14 cellular contexts compared by ENCODE assay signal in genomic region chr3:42149537-42150426, GRCh38. TPM values are rescaled to one million over a fixed set of nuclear protein-coding genes. Genes with fewer than 3 reads are reported as not detected.
DNase-seq lines count a peak whose midpoint lies in the region; ATAC-seq and TF ChIP-seq lines count a peak whose summit lies in the region.
"Had no signal": no experiment of that assay in that cellular context is flagged by ENCODE, and none has a peak within 500 bp of the region (broad histone marks: within the 10 kb centered on the region; RNA-seq: fewer than 3 reads in every experiment).

No MANE protein-coding gene starts in this region.

- H3K9me2 ChIP-seq in hepatocyte (replicated peaks; ENCODE audit: insufficient read depth) = no peaks in the 10 kb centered on the region

- H3K36me3 ChIP-seq in RWPE2 (ENCODE audit: low read depth) = no peaks in the 10 kb centered on the region
- H3K36me3 ChIP-seq in hepatocyte (replicated peaks; ENCODE audit: insufficient read depth, low read depth) = no peaks in the 10 kb centered on the region
- no peaks in the 10 kb centered on the region for H3K36me3 ChIP-seq in trophoblast cell (ENCODE audit: control insufficient read depth in 1 of 2, insufficient read depth in 2 of 2, low read length in 2 of 2)

- no peaks in the 10 kb centered on the region for H3K9me3 ChIP-seq in RWPE2 (ENCODE audit: severe bottlenecking)
- H3K9me3 ChIP-seq in hepatocyte (ENCODE audit: low read depth) = no peaks in the 10 kb centered on the region
- H3K9me3 ChIP-seq in trophoblast cell (ENCODE audit: insufficient read depth, low read depth, low read length) = no peaks in the 10 kb centered on the region

- no peak overlapping the region for H3K9ac ChIP-seq in trophoblast cell (ENCODE audit: low read length)

- no peak overlapping the region for H4K12ac ChIP-seq in trophoblast cell (ENCODE audit: low read depth, low read length)

- H3K14ac ChIP-seq in trophoblast cell (ENCODE audit: low read length) = no peak overlapping the region

- H2AK5ac ChIP-seq in trophoblast cell (ENCODE audit: low read length) = no peak overlapping the region

- peaks cover 15% of the 10 kb centered on the region for H3K4me1 ChIP-seq in RWPE2 (ENCODE audit: insufficient read depth, poor library complexity, severe bottlenecking)
- peaks cover 20% of the 10 kb centered on the region for H3K4me1 ChIP-seq in hepatocyte (ENCODE audit: insufficient read depth)
- H3K4me1 ChIP-seq in trophoblast cell (ENCODE audit: control insufficient read depth in 1 of 2, insufficient read depth in 2 of 2, low read length in 2 of 2) = peaks cover 0 to 10% of the 10 kb centered on the region in 2 experiments

- H3K4ac ChIP-seq in trophoblast cell (ENCODE audit: low read depth, low read length) = no peak overlapping the region

- H3K27me3 ChIP-seq in RWPE2 (ENCODE audit: insufficient read depth, poor library complexity, severe bottlenecking) (no peaks in the 10 kb centered on the region), hepatocyte (no peaks in the 10 kb centered on the region), trophoblast cell (ENCODE audit: insufficient read depth, low read length) (no peaks in the 10 kb centered on the region)

- H2BK12ac ChIP-seq in trophoblast cell (ENCODE audit: low read length) = no peak overlapping the region

- H2BK120ac ChIP-seq in trophoblast cell (ENCODE audit: insufficient read depth, low read length, poor library complexity) = no peak overlapping the region

- no peak overlapping the region for H3K18ac ChIP-seq in trophoblast cell (ENCODE audit: low read length)

- WGBS in hepatocyte (ENCODE audit: low lambda C conversion rate, missing lambda C conversion rate) = 87% methylated on average over 12 of the region's 12 CpGs
- WGBS in trophoblast cell (ENCODE audit: extremely low coverage, insufficient coverage, insufficient read length) = no CpG with 5 or more reads among the region's 12 CpGs

- in situ Hi-C loops in G401 (cut with HindIII; ENCODE audit: low sequenced_read_pairs) = no loop called here

- peak overlapping the region; percentile 90 for H3K23ac ChIP-seq in trophoblast cell (ENCODE audit: low read length)

- H3K79me1 ChIP-seq in trophoblast cell (ENCODE audit: low read length) = no peaks in the 10 kb centered on the region

- H4K8ac ChIP-seq in trophoblast cell (ENCODE audit: low read depth, low read length) = no peak overlapping the region

- H2AFZ ChIP-seq in hepatocyte = no peak overlapping the region
- H2AFZ ChIP-seq in trophoblast cell (ENCODE audit: insufficient read depth, low read length, poor library complexity) = no peak overlapping the region

- ATAC-seq in RWPE2 (ENCODE audit: low read depth) (peak; percentile 44; the same call in 1 of the 3 replicates), GM21447 (IDR thresholded peaks at IDR 0.05; ENCODE audit: unreplicated experiment) (no peak), HG03520 (IDR thresholded peaks at IDR 0.05; ENCODE audit: unreplicated experiment) (no peak)

- DNase-seq in G401 (ENCODE audit: low spot score) (peak; percentile 65), RWPE2 (ENCODE audit: low spot score) (no peak), hepatocyte (ENCODE audit: low spot score) (peak; percentile 86), trophoblast cell (no peak), NCI-H1105 (lab: John Stamatoyannopoulos, UW) (no peak), OCI-M1 (lab: John Stamatoyannopoulos, UW) (no peak)
- DNase-seq: activated naive CD4-positive, alpha-beta T cell treated with anti-CD3 and anti-CD28 coated beads, Interleukin-2, amount 50 U/mL, for 16 hours; CD4-positive, alpha-beta T cell; GF-D8; NCI-H2029 treated with DMSO at 0.1 percent for 48 hours; T1000 had no signal

- H3K4me2 ChIP-seq in hepatocyte (peak overlapping the region; percentile 36), trophoblast cell (ENCODE audit: low read length) (no peak overlapping the region)

- no peak overlapping the region for H2BK5ac ChIP-seq in trophoblast cell (ENCODE audit: low read depth, low read length, poor library complexity)

- H3K79me2 ChIP-seq in hepatocyte (peaks cover 28% of the 10 kb centered on the region), trophoblast cell (ENCODE audit: control insufficient read depth, insufficient read depth, low read length, poor library complexity) (no peaks in the 10 kb centered on the region)

- TF ChIP-seq CTCF in RWPE2 (IDR thresholded peaks at IDR 0.05; ENCODE audit: poor library complexity, severe bottlenecking) (no peak), hepatocyte (IDR thresholded peaks at IDR 0.05; ENCODE audit: poor library complexity) (no peak)

- H4K20me1 ChIP-seq in hepatocyte (ENCODE audit: insufficient read depth, poor library complexity, severe bottlenecking) = no peaks in the 10 kb centered on the region

- no peak overlapping the region for H4K91ac ChIP-seq in trophoblast cell (ENCODE audit: low read depth, low read length)

- H3K27ac ChIP-seq in RWPE2 (ENCODE audit: poor library complexity, severe bottlenecking) = no peak overlapping the region
- peak overlapping the region; percentile 93 for H3K27ac ChIP-seq in hepatocyte
- no peak overlapping the region for H3K27ac ChIP-seq in trophoblast cell (ENCODE audit: low read depth, low read length)
- H3K27ac ChIP-seq: coronary artery had no signal

- H3K4me3 ChIP-seq in RWPE2 (ENCODE audit: severe bottlenecking) = no peak overlapping the region
- H3K4me3 ChIP-seq in hepatocyte = no peak overlapping the region
- no peak overlapping the region for H3K4me3 ChIP-seq in trophoblast cell (ENCODE audit: low read depth, low read length)
- H3K4me3 ChIP-seq: coronary artery had no signal

RNA-seq across cellular contexts. Expression of gene TRAK1, which starts 58.6 kb away (rescaled TPM):
- 17.3 and 17.6 TPM in 2 replicates for total RNA-seq in G401 (2014; rRNA removed; shearing (Covaris generic))
- total RNA-seq in hepatocyte = 28.8 and 31.5 TPM in 2 replicates
- 19.0 and 21.0 TPM in 2 replicates for polyA plus RNA-seq in hepatocyte
- polyA plus RNA-seq in trophoblast cell (2013) = 43.4 and 43.5 TPM in 2 replicates

Comparison
In these comparisons a context has a peak if more than half of its experiments do, and no peak if none do; other contexts are left out.
1. DNase-seq: peak in G401 (single experiment) and hepatocyte (single experiment); none in RWPE2 (single experiment), trophoblast cell (0 of 2), NCI-H1105 (single experiment) and OCI-M1 (single experiment).